In the genomic region with DNA sequence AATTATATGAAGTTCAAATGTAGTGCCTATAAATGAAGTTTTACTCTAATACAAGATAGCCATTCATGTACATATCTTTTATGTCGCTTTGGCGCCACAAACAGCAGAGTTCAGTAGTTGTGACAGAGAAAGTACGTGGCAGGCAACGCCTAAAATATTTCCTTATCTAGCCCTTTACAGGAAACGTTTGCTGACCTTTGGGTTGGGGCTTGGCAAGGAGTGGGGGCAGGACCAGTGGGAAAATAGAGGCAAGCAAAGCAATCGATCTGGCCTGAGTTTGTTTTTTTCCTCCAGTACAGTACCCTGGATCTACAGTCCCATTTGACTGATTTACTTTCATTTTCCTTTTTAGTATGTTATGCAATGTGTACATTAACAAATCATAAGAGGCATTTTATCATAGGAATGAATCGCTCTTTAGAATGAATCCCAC, we compare ENCODE assay signal across 8 cellular contexts. TPM values are rescaled to one million over a fixed set of nuclear protein-coding genes. Genes with fewer than 3 reads are reported as not detected.
DNase-seq lines count a peak whose midpoint lies in the region; ATAC-seq and TF ChIP-seq lines count a peak whose summit lies in the region.

No MANE protein-coding gene starts in this region.

- WGBS in heart left ventricle, 4 donors, result 3 to 6% (median 3%) methylated on average over 7 of the region's 7 CpGs
- WGBS in suprapubic skin, result 25% methylated on average over 7 of the region's 7 CpGs

- intact Hi-C loops in heart left ventricle (cut with DNase I), result no loop called here

- TF ChIP-seq POLR2A in heart left ventricle (IDR thresholded peaks at IDR 0.05) (no peak), suprapubic skin (IDR thresholded peaks at IDR 0.05) (no peak)

- H3K4me3 ChIP-seq in heart left ventricle, result peak overlapping the region in 11 of 12 donors; percentile 24 to 59 (median 47)
- peak overlapping the region; percentile 48 for H3K4me3 ChIP-seq in suprapubic skin

- TF ChIP-seq CTCF in heart left ventricle (IDR thresholded peaks at IDR 0.05), result no peak
- TF ChIP-seq CTCF in suprapubic skin (IDR thresholded peaks at IDR 0.05), result no peak

- H3K27ac ChIP-seq in heart left ventricle, result peak overlapping the region; percentile 13 to 77 (median 64)
- H3K27ac ChIP-seq in suprapubic skin, result no peak overlapping the region

- no peak for TF ChIP-seq EP300 in suprapubic skin (IDR thresholded peaks at IDR 0.05)

- no peaks in the 10 kb centered on the region for H3K9me3 ChIP-seq in heart left ventricle
- no peaks in the 10 kb centered on the region for H3K9me3 ChIP-seq in suprapubic skin

- H3K27me3 ChIP-seq in heart left ventricle (no peaks in the 10 kb centered on the region), suprapubic skin (peaks cover 3% of the 10 kb centered on the region)

- DNase-seq in ELR (ENCODE audit: low read depth) (peak; percentile 42), HPDE6-E6E7 (ENCODE audit: extremely low spot score) (peak; percentile 32), heart left ventricle (peak in 4 of 5 donors; percentile 32 to 58 (median 40)), suprapubic skin (ENCODE audit: low spot score in 2 of 2) (no peak), ureter (ENCODE audit: low spot score) (no peak), SKM-1 treated with dmso at 0.1 percent for 144 hours (lab: John Stamatoyannopoulos, UW; ENCODE audit: unreplicated experiment) (no peak)
- DNase-seq in activated CD4-positive, CD25-positive, alpha-beta regulatory T cell treated with anti-CD3 and anti-CD28 coated beads, Interleukin-2, amount 50 U/mL, for 72 hours, result peak; percentile 30

- no peaks in the 10 kb centered on the region for H3K36me3 ChIP-seq in heart left ventricle
- H3K36me3 ChIP-seq in suprapubic skin, result no peaks in the 10 kb centered on the region

- ATAC-seq in GM21423 (IDR thresholded peaks at IDR 0.05; ENCODE audit: unreplicated experiment) (peak; percentile 88), heart left ventricle (peak in 3 of 4 donors; percentile 79 to 91 (median 88))

- H3K4me1 ChIP-seq in heart left ventricle (peaks cover 0 to 25% (median 17%) of the 10 kb centered on the region in 12 donors), suprapubic skin (peaks cover 5% of the 10 kb centered on the region)

RNA-seq across cellular contexts. Expression of a gene that starts 13.1 kb away (rescaled TPM):
- total RNA-seq in heart left ventricle (10 to 100 TPM in 1 of 9 donors, 1 to 10 TPM in 8; 2.0 to 11.6 (median 4.2) TPM), suprapubic skin (1 to 10 TPM in 2 of 4 donors, under 1 TPM in 2; 0.19 to 3.9 (median 1.4) TPM), ureter (16.5 TPM)
- polyA plus RNA-seq in heart left ventricle, result 1 to 10 TPM; 4.0 to 5.9 TPM

Comparison
In these comparisons a context has a peak if more than half of its experiments do, and no peak if none do; other contexts are left out.
1. DNase-seq: peak in ELR (single experiment), HPDE6-E6E7 (single experiment), activated CD4-positive, CD25-positive, alpha-beta regulatory T cell treated with anti-CD3 and anti-CD28 coated beads, Interleukin-2, amount 50 U/mL, for 72 hours (single experiment) and heart left ventricle (4 of 5); none in suprapubic skin (0 of 2), ureter (single experiment) and SKM-1 treated with dmso at 0.1 percent for 144 hours (single experiment).